1 cellular context compared by ENCODE assay signal in genomic region chr14:94601961-94602391, GRCh38.
TF ChIP-seq lines count a peak whose summit lies in the region.

No MANE protein-coding gene starts in this region.

TF ChIP-seq in H1, 55 proteins besides CTCF, POLR2A, EP300 and RAD21 (continued from another document):
- no peak for TF ChIP-seq BCL11A (IDR thresholded peaks at IDR 0.05; ENCODE audit: low read depth in 2 of 2, low read length in 2 of 2)
- no peak for TF ChIP-seq GTF2F1 (IDR thresholded peaks at IDR 0.05; ENCODE audit: borderline replicate concordance, low read depth, low read length)
- TF ChIP-seq CTBP2 (IDR thresholded peaks at IDR 0.05; ENCODE audit: borderline replicate concordance, insufficient read depth, insufficient read length, low read length): no peak
